Comparison of ENCODE assay signal across 11 cellular contexts in the genomic region with DNA sequence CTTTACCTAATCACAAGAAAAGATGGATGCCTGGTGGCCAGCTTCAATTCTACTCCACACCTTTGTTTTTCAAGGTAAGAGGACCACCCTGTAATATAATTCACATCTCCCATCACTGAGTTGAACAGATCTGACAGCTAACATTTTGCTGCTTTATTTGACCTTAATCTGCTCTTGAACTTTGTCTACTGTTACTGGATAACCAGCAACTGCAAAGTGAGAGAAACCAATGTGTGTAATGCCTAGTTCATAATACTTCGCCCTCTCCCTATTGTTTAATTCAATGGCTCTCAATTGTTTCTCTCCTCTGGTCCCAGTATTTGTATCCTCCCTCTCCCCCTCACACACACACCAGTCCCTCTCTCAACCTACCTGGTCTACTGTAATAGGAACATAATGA.
"Had no signal": no experiment of that assay in that cellular context is flagged by ENCODE, and none has a peak within 500 bp of the region (broad histone marks: within the 10 kb centered on the region; RNA-seq: fewer than 3 reads in every experiment).

No MANE protein-coding gene starts in this region.

- H3K4me3 ChIP-seq: GM23248, GM23338, HAP-1 had no signal

- H3K4me1 ChIP-seq: HAP-1 had no signal

- H3K36me3 ChIP-seq: HAP-1 had no signal

- H2AFZ ChIP-seq: GM23248, GM23338 had no signal

- ATAC-seq: GM23338, HCT116 had no signal

- FAIRE-seq: H1, H54 had no signal

- H3K4me2 ChIP-seq: GM23338 had no signal

- H3K27ac ChIP-seq: GM23248 had no signal

- DNase-seq: GM23248, GOT3, H7, H9, HCEC 1CT, HFFc6 had no signal

- H3K9me3 ChIP-seq: HAP-1 had no signal

- H3K9ac ChIP-seq: GM23248 had no signal
